ENCODE assay signal across 1 cellular context in the genomic region with DNA sequence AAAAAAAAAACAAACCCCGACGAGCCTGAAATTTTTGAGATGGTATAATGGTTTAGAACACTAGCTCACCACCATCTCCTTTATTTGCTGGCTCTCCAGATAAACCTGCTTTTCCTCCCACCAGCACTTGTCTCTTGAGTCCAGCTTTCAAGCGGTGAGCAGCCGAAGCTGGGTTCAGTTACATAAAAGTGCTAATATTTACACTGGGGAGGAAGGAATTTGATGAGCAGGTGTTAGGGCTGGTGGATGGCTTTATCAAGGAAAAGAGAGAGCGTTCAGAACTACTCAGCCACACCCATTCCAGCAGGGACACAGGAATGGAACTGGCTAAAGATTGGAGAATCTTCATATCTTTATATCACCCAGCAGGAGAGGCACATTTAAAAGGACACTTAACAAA.
TF ChIP-seq lines count a peak whose summit lies in the region.

No MANE protein-coding gene starts in this region.

TF ChIP-seq in GM23338, 12 proteins besides CTCF, POLR2A, EP300 and RAD21 (continued from another document):
- TF ChIP-seq, protein P1, sequence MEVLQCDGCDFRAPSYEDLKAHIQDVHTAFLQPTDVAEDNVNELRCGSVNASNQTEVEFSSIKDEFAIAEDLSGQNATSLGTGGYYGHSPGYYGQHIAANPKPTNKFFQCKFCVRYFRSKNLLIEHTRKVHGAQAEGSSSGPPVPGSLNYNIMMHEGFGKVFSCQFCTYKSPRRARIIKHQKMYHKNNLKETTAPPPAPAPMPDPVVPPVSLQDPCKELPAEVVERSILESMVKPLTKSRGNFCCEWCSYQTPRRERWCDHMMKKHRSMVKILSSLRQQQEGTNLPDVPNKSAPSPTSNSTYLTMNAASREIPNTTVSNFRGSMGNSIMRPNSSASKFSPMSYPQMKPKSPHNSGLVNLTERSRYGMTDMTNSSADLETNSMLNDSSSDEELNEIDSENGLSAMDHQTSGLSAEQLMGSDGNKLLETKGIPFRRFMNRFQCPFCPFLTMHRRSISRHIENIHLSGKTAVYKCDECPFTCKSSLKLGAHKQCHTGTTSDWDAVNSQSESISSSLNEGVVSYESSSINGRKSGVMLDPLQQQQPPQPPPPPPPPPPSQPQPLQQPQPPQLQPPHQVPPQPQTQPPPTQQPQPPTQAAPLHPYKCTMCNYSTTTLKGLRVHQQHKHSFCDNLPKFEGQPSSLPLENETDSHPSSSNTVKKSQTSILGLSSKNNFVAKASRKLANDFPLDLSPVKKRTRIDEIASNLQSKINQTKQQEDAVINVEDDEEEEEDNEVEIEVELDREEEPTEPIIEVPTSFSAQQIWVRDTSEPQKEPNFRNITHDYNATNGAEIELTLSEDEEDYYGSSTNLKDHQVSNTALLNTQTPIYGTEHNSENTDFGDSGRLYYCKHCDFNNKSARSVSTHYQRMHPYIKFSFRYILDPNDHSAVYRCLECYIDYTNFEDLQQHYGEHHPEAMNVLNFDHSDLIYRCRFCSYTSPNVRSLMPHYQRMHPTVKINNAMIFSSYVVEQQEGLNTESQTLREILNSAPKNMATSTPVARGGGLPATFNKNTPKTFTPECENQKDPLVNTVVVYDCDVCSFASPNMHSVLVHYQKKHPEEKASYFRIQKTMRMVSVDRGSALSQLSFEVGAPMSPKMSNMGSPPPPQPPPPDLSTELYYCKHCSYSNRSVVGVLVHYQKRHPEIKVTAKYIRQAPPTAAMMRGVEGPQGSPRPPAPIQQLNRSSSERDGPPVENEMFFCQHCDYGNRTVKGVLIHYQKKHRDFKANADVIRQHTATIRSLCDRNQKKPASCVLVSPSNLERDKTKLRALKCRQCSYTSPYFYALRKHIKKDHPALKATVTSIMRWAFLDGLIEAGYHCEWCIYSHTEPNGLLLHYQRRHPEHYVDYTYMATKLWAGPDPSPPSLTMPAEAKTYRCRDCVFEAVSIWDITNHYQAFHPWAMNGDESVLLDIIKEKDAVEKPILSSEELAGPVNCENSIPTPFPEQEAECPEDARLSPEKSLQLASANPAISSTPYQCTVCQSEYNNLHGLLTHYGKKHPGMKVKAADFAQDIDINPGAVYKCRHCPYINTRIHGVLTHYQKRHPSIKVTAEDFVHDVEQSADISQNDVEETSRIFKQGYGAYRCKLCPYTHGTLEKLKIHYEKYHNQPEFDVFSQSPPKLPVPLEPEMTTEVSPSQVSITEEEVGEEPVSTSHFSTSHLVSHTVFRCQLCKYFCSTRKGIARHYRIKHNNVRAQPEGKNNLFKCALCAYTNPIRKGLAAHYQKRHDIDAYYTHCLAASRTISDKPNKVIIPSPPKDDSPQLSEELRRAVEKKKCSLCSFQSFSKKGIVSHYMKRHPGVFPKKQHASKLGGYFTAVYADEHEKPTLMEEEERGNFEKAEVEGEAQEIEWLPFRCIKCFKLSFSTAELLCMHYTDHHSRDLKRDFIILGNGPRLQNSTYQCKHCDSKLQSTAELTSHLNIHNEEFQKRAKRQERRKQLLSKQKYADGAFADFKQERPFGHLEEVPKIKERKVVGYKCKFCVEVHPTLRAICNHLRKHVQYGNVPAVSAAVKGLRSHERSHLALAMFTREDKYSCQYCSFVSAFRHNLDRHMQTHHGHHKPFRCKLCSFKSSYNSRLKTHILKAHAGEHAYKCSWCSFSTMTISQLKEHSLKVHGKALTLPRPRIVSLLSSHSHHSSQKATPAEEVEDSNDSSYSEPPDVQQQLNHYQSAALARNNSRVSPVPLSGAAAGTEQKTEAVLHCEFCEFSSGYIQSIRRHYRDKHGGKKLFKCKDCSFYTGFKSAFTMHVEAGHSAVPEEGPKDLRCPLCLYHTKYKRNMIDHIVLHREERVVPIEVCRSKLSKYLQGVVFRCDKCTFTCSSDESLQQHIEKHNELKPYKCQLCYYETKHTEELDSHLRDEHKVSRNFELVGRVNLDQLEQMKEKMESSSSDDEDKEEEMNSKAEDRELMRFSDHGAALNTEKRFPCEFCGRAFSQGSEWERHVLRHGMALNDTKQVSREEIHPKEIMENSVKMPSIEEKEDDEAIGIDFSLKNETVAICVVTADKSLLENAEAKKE (CRISPR knock-in tag; IDR thresholded peaks at IDR 0.05) = no peak
- TF ChIP-seq CREB1 (CRISPR knock-in tag; IDR thresholded peaks at IDR 0.05; ENCODE audit: low read depth) (no peak), EZH2phosphoT487 (IDR thresholded peaks at IDR 0.05; ENCODE audit: unreplicated experiment) (no peak), ZNF114 (CRISPR knock-in tag; IDR thresholded peaks at IDR 0.05) (no peak), NANOG (IDR thresholded peaks at IDR 0.05; ENCODE audit: borderline replicate concordance) (no peak)
